ENCODE assay signal across 14 cellular contexts in the genomic region with DNA sequence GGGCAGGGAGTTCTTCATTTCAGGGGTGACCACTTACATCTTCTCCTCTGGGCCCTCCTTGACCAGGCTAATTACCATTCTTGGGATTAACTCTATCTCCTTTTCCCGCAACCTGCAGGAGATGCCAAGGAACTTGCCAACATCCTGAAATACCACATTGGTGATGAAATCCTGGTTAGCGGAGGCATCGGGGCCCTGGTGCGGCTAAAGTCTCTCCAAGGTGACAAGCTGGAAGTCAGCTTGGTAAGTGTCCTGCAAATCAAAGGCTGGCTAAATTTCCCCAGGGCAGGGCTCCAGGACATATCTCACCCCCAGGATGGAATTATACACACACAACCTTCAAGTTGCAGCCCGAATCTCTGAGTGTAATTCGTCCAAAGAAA. TPM values are rescaled to one million over a fixed set of nuclear protein-coding genes. Genes with fewer than 3 reads are reported as not detected.
A peak's percentile ranks its signal among the peaks of the same experiment; 100 is the strongest.
DNase-seq lines count a peak whose midpoint lies in the region; ATAC-seq, FAIRE-seq and TF ChIP-seq lines count a peak whose summit lies in the region.
"Had no signal": no experiment of that assay in that cellular context is flagged by ENCODE, and none has a peak within 500 bp of the region (broad histone marks: within the 10 kb centered on the region; RNA-seq: fewer than 3 reads in every experiment).

No MANE protein-coding gene starts in this region.

- H3K9me3 ChIP-seq in AG04450 (ENCODE audit: control insufficient read depth, insufficient read depth, low read length): no peaks in the 10 kb centered on the region
- H3K9me3 ChIP-seq in SJCRH30 (replicated peaks): no peaks in the 10 kb centered on the region
- H3K9me3 ChIP-seq in kidney (ENCODE audit: control insufficient read depth in 1 of 2, low read length in 2 of 2): no peaks in the 10 kb centered on the region
- no peaks in the 10 kb centered on the region for H3K9me3 ChIP-seq in gastrocnemius medialis
- H3K9me3 ChIP-seq: body of pancreas had no signal

- no peak for ATAC-seq in gastrocnemius medialis

- no peak for DNase-seq in AG04450 (ENCODE audit: low read depth, low spot score)
- DNase-seq in SJCRH30: no peak
- DNase-seq in kidney: no peak
- no peak for DNase-seq in gastrocnemius medialis
- DNase-seq in stimulated activated naive CD4-positive, alpha-beta T cell (lab: John Stamatoyannopoulos, UW): no peak
- DNase-seq in GM12892 (ENCODE audit: insufficient read length): no peak
- DNase-seq in NOMO-1 treated with dmso at 0.1 percent for 144 hours (lab: John Stamatoyannopoulos, UW; ENCODE audit: unreplicated experiment): no peak
- no peak for DNase-seq in activated CD4-positive, alpha-beta T cell treated with anti-CD3 and anti-CD28 coated beads, Interleukin-2, amount 50 U/mL, for 1 hour
- DNase-seq: activated effector memory CD4-positive, alpha-beta T cell treated with anti-CD3 and anti-CD28 coated beads, Interleukin-2, amount 50 U/mL, for 16 hours; KBM-7; midbrain; NCI-H1092 treated with DMSO at 0.1 percent for 48 hours; occipital lobe had no signal

- CTCF ChIA-PET in AG04450 (lab: Charles Lee): interaction anchor here (0.9 to 2.4 kb wide), 10 partner anchors 13 to 118 kb away, joined by 3 to 10 read pairs (median 7); no protein-coding TSS in a partner anchor

- intact Hi-C loops in kidney (cut with DNase I): no loop called here
- intact Hi-C loops in gastrocnemius medialis (cut with DNase I; ENCODE audit: low total_unique reads): no loop called here

- H3K9ac ChIP-seq in kidney (ENCODE audit: low read length in 2 of 2): no peak overlapping the region

- TF ChIP-seq CTCF in AG04450 (IDR thresholded peaks at IDR 0.05; ENCODE audit: low read depth, low read length): no peak
- TF ChIP-seq CTCF in kidney (IDR thresholded peaks at IDR 0.05; ENCODE audit: borderline replicate concordance, extremely low read depth, insufficient read depth): no peak
- TF ChIP-seq CTCF in gastrocnemius medialis (IDR thresholded peaks at IDR 0.05 in 4 of 5, conservative IDR thresholded peaks at IDR 0.05 in 1 of 5): no peak

- FAIRE-seq in kidney (lab: Jason Lieb, UNC) (no peak), GM12892 (lab: Jason Lieb, UNC) (no peak)

- peaks cover 44% of the 10 kb centered on the region for H3K4me1 ChIP-seq in SJCRH30
- H3K4me1 ChIP-seq in kidney (ENCODE audit: control insufficient read depth in 1 of 2, insufficient read depth in 1 of 2, low read depth in 1 of 2, low read length in 2 of 2): no peaks in the 10 kb centered on the region
- H3K4me1 ChIP-seq in gastrocnemius medialis: peaks cover 0 to 11% of the 10 kb centered on the region in 2 donors
- H3K4me1 ChIP-seq: body of pancreas had no signal

- H3K36me3 ChIP-seq in SJCRH30: no peaks in the 10 kb centered on the region
- H3K36me3 ChIP-seq in kidney (ENCODE audit: control insufficient read depth in 1 of 2, insufficient read depth in 2 of 2, low read length in 2 of 2): no peaks in the 10 kb centered on the region
- no peaks in the 10 kb centered on the region for H3K36me3 ChIP-seq in gastrocnemius medialis

- POLR2A ChIA-PET in AG04450 (lab: Yijun Ruan, JAX): interaction anchor here (1.2 to 2.3 kb wide), 6 partner anchors 20 to 168 kb away, joined by 3 to 35 read pairs (median 8); partner anchors contain the start of gene TGFBI

- no peaks in the 10 kb centered on the region for H3K27me3 ChIP-seq in AG04450 (ENCODE audit: control insufficient read depth, insufficient read depth, low read length)
- H3K27me3 ChIP-seq in SJCRH30: no peaks in the 10 kb centered on the region
- no peaks in the 10 kb centered on the region for H3K27me3 ChIP-seq in gastrocnemius medialis
- H3K27me3 ChIP-seq: body of pancreas had no signal

- in situ Hi-C loops in gastrocnemius medialis (cut with MboI; ENCODE audit: low sequenced_read_pairs in 4 of 4): no loop called here

- H3K4me3 ChIP-seq in AG04450 (ENCODE audit: low read depth, low read length) (no peak overlapping the region), SJCRH30 (no peak overlapping the region), kidney (ENCODE audit: low read length in 2 of 2) (no peak overlapping the region), gastrocnemius medialis (no peak overlapping the region)
- H3K4me3 ChIP-seq: body of pancreas had no signal

- TF ChIP-seq POLR2A in gastrocnemius medialis (IDR thresholded peaks at IDR 0.05) (no peak), GM12892 (IDR thresholded peaks at IDR 0.05; ENCODE audit: low read depth, low read length) (no peak)

- peak overlapping the region; percentile 71 for H3K27ac ChIP-seq in AG04450 (ENCODE audit: low read depth, low read length)
- H3K27ac ChIP-seq in SJCRH30: peak overlapping the region; percentile 98
- H3K27ac ChIP-seq in kidney (ENCODE audit: low read depth in 2 of 2, low read length in 2 of 2): peak overlapping the region; percentile 49 to 76
- peak overlapping the region; percentile 40 to 60 (median 52) for H3K27ac ChIP-seq in gastrocnemius medialis

RNA-seq across cellular contexts. Expression of gene TGFBI, which starts 30.2 kb away (rescaled TPM):
- polyA plus RNA-seq in AG04450 (2011; rRNA removed) (2,219 and 2,576 TPM in 2 replicates), kidney (ENCODE audit: insufficient read depth, low read depth, low replicate concordance) (36.4 TPM)
- 1,062 and 1,253 TPM in 2 replicates for polyA minus RNA-seq in AG04450 (2011; rRNA and poly(A)+ RNA removed)
- 4.8 TPM in 2 replicates for total RNA-seq in SJCRH30 (2014; rRNA removed; shearing (Covaris generic))
- total RNA-seq in kidney (78.5 TPM), gastrocnemius medialis (10 to 100 TPM; 38.4 to 48.0 (median 40.0) TPM)
- polyA plus RNA-seq in GM12892 (2012; ENCODE audit: missing spikeins): 0.66 TPM
